Comparison of ENCODE assay signal across 8 cellular contexts in the genomic region with DNA sequence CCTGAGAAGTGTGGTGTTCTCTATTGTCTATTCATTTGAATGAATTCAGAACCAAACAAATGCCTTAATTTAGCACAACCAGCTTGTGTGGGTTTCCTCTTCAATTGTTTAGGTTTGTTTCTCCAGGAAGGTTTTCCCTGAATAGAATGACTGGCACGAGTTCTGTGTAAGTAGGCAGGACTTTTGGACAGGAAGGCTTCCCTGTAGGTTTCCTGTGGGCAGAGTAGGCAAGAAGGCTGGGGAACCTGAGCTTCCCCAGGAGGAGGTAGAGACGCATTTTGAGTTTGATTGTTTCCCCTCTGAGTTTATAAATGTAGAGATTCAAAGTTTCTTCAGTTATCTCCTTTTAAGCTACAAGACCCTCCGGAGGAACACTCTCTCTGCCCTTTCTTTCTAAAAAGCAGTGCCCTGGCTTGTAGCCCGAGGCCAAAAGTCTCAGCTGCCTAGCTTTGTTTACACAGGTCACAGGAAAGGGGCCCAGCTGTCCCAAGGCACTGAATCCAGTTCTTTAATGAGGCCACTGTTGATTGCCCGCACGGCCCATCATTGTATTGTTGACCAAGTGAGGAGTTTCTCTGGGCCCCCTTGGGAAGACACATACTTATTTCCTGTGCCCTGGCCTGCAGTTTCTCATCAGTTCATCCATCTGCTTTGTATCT.
A peak's percentile ranks its signal among the peaks of the same experiment; 100 is the strongest.
DNase-seq lines count a peak whose midpoint lies in the region; ATAC-seq, FAIRE-seq and TF ChIP-seq lines count a peak whose summit lies in the region.

No MANE protein-coding gene starts in this region.

- peak; percentile 34 for DNase-seq in NCI-H460 (ENCODE audit: extremely low read depth, low read depth)
- DNase-seq in H1 (ENCODE audit: low read depth in 1 of 2, low spot score in 2 of 2): no peak
- no peak for DNase-seq in T-helper 9 cell
- DNase-seq in HuH-7 (ENCODE audit: low spot score): no peak

- no peak overlapping the region for H3K4me3 ChIP-seq in H1 (ENCODE audit: extremely low read depth in 1 of 4, insufficient read depth in 2 of 4, low read depth in 3 of 4, low read length in 4 of 4)
- H3K4me3 ChIP-seq in parathyroid adenoma (ENCODE audit: low read depth, low read length): no peak overlapping the region

- no peak overlapping the region for H2BK120ac ChIP-seq in H1 (replicated peaks; ENCODE audit: low read depth, low read length)

- H3K36me3 ChIP-seq in H1 (ENCODE audit: control insufficient read depth in 2 of 4, insufficient read depth in 4 of 4, low read length in 3 of 4) (no peaks in the 10 kb centered on the region), parathyroid adenoma (ENCODE audit: control insufficient read depth, insufficient read depth, low read length) (no peaks in the 10 kb centered on the region)

- H2BK15ac ChIP-seq in H1 (ENCODE audit: low read length): no peak overlapping the region

- no peaks in the 10 kb centered on the region for H3K79me2 ChIP-seq in H1 (ENCODE audit: control insufficient read depth in 1 of 2, insufficient read depth in 2 of 2, low read length in 2 of 2)
- H3K79me2 ChIP-seq in parathyroid adenoma: no peaks in the 10 kb centered on the region

- H2BK5ac ChIP-seq in H1 (ENCODE audit: low read depth, low read length): no peak overlapping the region

- 64% methylated on average over 6 of the region's 6 CpGs; no CpG with 5 or more reads in 1 of the 2 experiments for WGBS in H1 (ENCODE audit: extremely low coverage in 1 of 2, insufficient coverage in 1 of 2, insufficient read length in 1 of 2, insufficient replicate concordance in 2 of 2, low coverage in 1 of 2, low lambda C conversion rate in 2 of 2, missing lambda C conversion rate in 1 of 2), 2 experiments

- ATAC-seq in GM21786 (IDR thresholded peaks at IDR 0.05; ENCODE audit: unreplicated experiment): peak; percentile 54
- no peak for ATAC-seq in HG03469 (IDR thresholded peaks at IDR 0.05; ENCODE audit: unreplicated experiment)
- no peak for ATAC-seq in GM21423 (IDR thresholded peaks at IDR 0.05; ENCODE audit: unreplicated experiment)

- H3K27me3 ChIP-seq in H1 (replicated peaks in 1 of 4; ENCODE audit: control insufficient read depth in 3 of 4, extremely low read depth in 1 of 4, insufficient read depth in 3 of 4, low read length in 3 of 4) (no peaks in the 10 kb centered on the region), parathyroid adenoma (ENCODE audit: control insufficient read depth, insufficient read depth, low read length) (no peaks in the 10 kb centered on the region)

- CTCF ChIA-PET in H1 (lab: Charles Lee; ENCODE audit: partially characterized antibody): interaction anchor here (0.5 to 1.4 kb wide), 5 partner anchors 37 to 162 kb away, joined by 3 to 7 read pairs (median 3); no protein-coding TSS in a partner anchor

- no peak for FAIRE-seq in H1 (lab: Jason Lieb, UNC)

- H2BK12ac ChIP-seq in H1 (ENCODE audit: low read depth, low read length): no peak overlapping the region

- H3K14ac ChIP-seq in H1 (ENCODE audit: insufficient read length): no peak overlapping the region

- TF ChIP-seq CTCF in H1 (IDR thresholded peaks at IDR 0.05; ENCODE audit: control extremely low read depth in 1 of 3, insufficient read depth in 1 of 3, low read depth in 1 of 3, low read length in 3 of 3): no peak
- TF ChIP-seq CTCF in parathyroid adenoma (IDR thresholded peaks at IDR 0.05): no peak

- no peaks in the 10 kb centered on the region for H4K20me1 ChIP-seq in H1 (replicated peaks in 1 of 2; ENCODE audit: control insufficient read depth in 1 of 2, insufficient read depth in 2 of 2, low read length in 2 of 2)

- TF ChIP-seq EP300 in H1 (IDR thresholded peaks at IDR 0.05; ENCODE audit: borderline replicate concordance in 1 of 2, low read depth in 2 of 2, low read length in 2 of 2): no peak

- no peak overlapping the region for H4K91ac ChIP-seq in H1 (replicated peaks; ENCODE audit: insufficient read length, low read length)

- H3K23me2 ChIP-seq in H1 (ENCODE audit: low read depth, low read length): no peaks in the 10 kb centered on the region; the same call in 1 of the 2 replicates

- H3K56ac ChIP-seq in H1 (replicated peaks; ENCODE audit: insufficient read length, low read depth, low read length): no peak overlapping the region

- H3K18ac ChIP-seq in H1 (ENCODE audit: extremely low read depth, low read length): peak overlapping the region; percentile 67; the same call in 1 of the 2 replicates

- 0 out of 2 replicates have a peak overlapping the region, but pooled peaks have one; percentile 86 for H2BK20ac ChIP-seq in H1 (ENCODE audit: low read length)

- H3K9ac ChIP-seq in H1 (replicated peaks in 1 of 4; ENCODE audit: extremely low read depth in 1 of 4, low read depth in 3 of 4, low read length in 3 of 4) (no peak overlapping the region), parathyroid adenoma (no peak overlapping the region)

- H4K5ac ChIP-seq in H1 (ENCODE audit: insufficient read length, low read depth, low read length): no peak overlapping the region

- H2AFZ ChIP-seq in H1 (ENCODE audit: low read length) (peak overlapping the region; percentile 97), parathyroid adenoma (peak overlapping the region; percentile 70)

- peak overlapping the region in 1 of 2 experiments; percentile 22; a peak in 2 of 4 replicates for H3K4me2 ChIP-seq in H1 (ENCODE audit: insufficient read depth in 1 of 2, low read depth in 2 of 2, low read length in 2 of 2)
- H3K4me2 ChIP-seq in parathyroid adenoma (ENCODE audit: low read length): no peak overlapping the region

- no peak for TF ChIP-seq POLR2A in H1 (IDR thresholded peaks at IDR 0.05; ENCODE audit: control extremely low read depth in 1 of 2, low read depth in 2 of 2, low read length in 2 of 2)

- no peak overlapping the region for H4K8ac ChIP-seq in H1 (ENCODE audit: extremely low read depth, insufficient read depth, low read length)

- no peak overlapping the region for H3K23ac ChIP-seq in H1 (ENCODE audit: insufficient read length)

- H3K79me1 ChIP-seq in H1 (ENCODE audit: low read depth, low read length): no peaks in the 10 kb centered on the region

- no peak overlapping the region for H3K4ac ChIP-seq in H1 (replicated peaks; ENCODE audit: insufficient read length, low read depth, low read length)

- TF ChIP-seq RAD21 in H1 (IDR thresholded peaks at IDR 0.05 in 1 of 2, conservative IDR thresholded peaks at IDR 0.05 in 1 of 2; ENCODE audit: low read depth in 2 of 2, low read length in 2 of 2): no peak

- H3K27ac ChIP-seq in H1 (ENCODE audit: low read depth, low read length) (0 out of 2 replicates have a peak overlapping the region, but pooled peaks have one; percentile 1), parathyroid adenoma (peak overlapping the region; percentile 39)

- POLR2A ChIA-PET in H1 (lab: Charles Lee; ENCODE audit: partially characterized antibody): interaction anchor here (0.8 to 1.0 kb wide), 2 partner anchors 9 to 66 kb away, joined by 3 read pairs; a partner anchor contains a TSS

- peaks cover 0 to 6% (median 4%) of the 10 kb centered on the region in 4 experiments; a peak in 4 of 7 replicates for H3K4me1 ChIP-seq in H1 (replicated peaks in 1 of 4; ENCODE audit: control insufficient read depth in 3 of 4, insufficient read depth in 4 of 4, low read length in 3 of 4)
- peaks cover 7% of the 10 kb centered on the region for H3K4me1 ChIP-seq in parathyroid adenoma

- H2AK5ac ChIP-seq in H1 (ENCODE audit: low read depth, low read length): no peak overlapping the region

- H3K9me3 ChIP-seq in H1 (ENCODE audit: insufficient read depth in 2 of 2, low read depth in 1 of 2, low read length in 1 of 2) (0 out of 4 replicates have a peak, but pooled peaks cover 0 to 2% of the 10 kb centered on the region in 2 experiments), parathyroid adenoma (ENCODE audit: control insufficient read depth, low read length) (no peaks in the 10 kb centered on the region)

TF ChIP-seq in H1, 55 proteins besides CTCF, POLR2A, EP300 and RAD21:
- TF ChIP-seq KDM4A (IDR thresholded peaks at IDR 0.05; ENCODE audit: low read depth, low read length, severe bottlenecking) (no peak), EZH2 (IDR thresholded peaks at IDR 0.05; ENCODE audit: low read depth, low read length, severe bottlenecking) (no peak), ASH2L (IDR thresholded peaks at IDR 0.05; ENCODE audit: low read length) (no peak), TAF7 (optimal IDR thresholded peaks at IDR 0.05; ENCODE audit: borderline replicate concordance, low read depth, low read length) (no peak), CBX5 (IDR thresholded peaks at IDR 0.05; ENCODE audit: low read depth, low read length) (no peak), KDM1A (IDR thresholded peaks at IDR 0.05; ENCODE audit: borderline replicate concordance, low read length) (no peak), TCF12 (IDR thresholded peaks at IDR 0.05; ENCODE audit: low read depth, low read length) (no peak), POLR2AphosphoS5 (IDR thresholded peaks at IDR 0.05; ENCODE audit: low read depth, low read length) (no peak), CHD2 (IDR thresholded peaks at IDR 0.05; ENCODE audit: low read length) (no peak), CBX8 (IDR thresholded peaks at IDR 0.05; ENCODE audit: borderline replicate concordance, low read depth, low read length) (no peak), SRF (IDR thresholded peaks at IDR 0.05; ENCODE audit: low read depth, low read length) (no peak), RNF2 (IDR thresholded peaks at IDR 0.05; ENCODE audit: borderline replicate concordance, low read depth, low read length, missing control alignments, poor library complexity, severe bottlenecking) (no peak)
